Comparison of ENCODE assay signal across 14 cellular contexts in the genomic region with DNA sequence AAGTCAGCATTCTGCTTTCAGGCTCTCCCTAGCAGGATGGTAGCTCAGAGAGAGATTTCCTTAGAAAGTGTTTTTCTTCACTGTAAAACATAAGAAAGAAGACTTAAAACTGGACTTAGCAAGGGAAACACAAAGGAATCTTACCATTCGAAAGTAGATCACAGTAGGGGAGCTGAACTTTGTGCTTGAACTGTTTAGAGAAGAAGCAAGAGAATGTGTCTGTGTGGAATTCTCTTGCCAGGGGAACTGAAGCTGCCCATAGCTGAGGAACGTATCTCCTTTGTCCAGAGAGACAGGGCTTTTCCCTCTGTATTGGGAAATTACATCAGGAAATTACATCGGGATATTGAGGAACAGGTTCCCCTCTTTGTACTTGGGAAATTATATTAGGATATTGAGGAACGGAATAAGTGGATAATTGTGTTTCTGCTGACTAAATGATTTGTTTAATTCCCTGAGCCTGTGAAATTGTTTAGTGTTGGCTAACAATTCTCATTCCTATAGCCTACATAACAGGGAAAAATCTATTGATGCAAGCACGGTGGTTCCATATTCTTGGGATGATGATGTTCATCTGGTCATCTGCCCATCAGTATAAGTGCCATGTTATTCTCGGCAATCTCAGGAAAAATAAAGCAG.
"Had no signal": no experiment of that assay in that cellular context is flagged by ENCODE, and none has a peak within 500 bp of the region (broad histone marks: within the 10 kb centered on the region; RNA-seq: fewer than 3 reads in every experiment).

No MANE protein-coding gene starts in this region.

- H3K27me3 Mint-ChIP-seq: effector memory CD8-positive, alpha-beta T cell; naive thymus-derived CD4-positive, alpha-beta T cell had no signal

- H3K27ac Mint-ChIP-seq: effector memory CD8-positive, alpha-beta T cell had no signal

- H3K36me3 ChIP-seq: adrenal gland had no signal

- H3K4me3 Mint-ChIP-seq: effector memory CD8-positive, alpha-beta T cell; naive thymus-derived CD4-positive, alpha-beta T cell had no signal

- H3K4me1 Mint-ChIP-seq: naive thymus-derived CD4-positive, alpha-beta T cell had no signal

- H3K27ac ChIP-seq: adrenal gland, coronary artery, psoas muscle, suprapubic skin had no signal

- H3K9me3 ChIP-seq: adrenal gland, psoas muscle, suprapubic skin had no signal

- H3K4me1 ChIP-seq: adrenal gland, psoas muscle, suprapubic skin had no signal

- H3K27me3 ChIP-seq: adrenal gland, suprapubic skin had no signal

- ATAC-seq: activated CD4-positive, CD25-positive, alpha-beta regulatory T cell treated with anti-CD3 and anti-CD28 coated beads, Interleukin-2, amount 50 U/mL, for 24 hours; effector memory CD8-positive, alpha-beta T cell; naive thymus-derived CD4-positive, alpha-beta T cell; psoas muscle; sciatic nerve had no signal

- DNase-seq: activated naive CD4-positive, alpha-beta T cell treated with anti-CD3 and anti-CD28 coated beads, Interleukin-2, amount 50 U/mL, for 16 hours; activated T-cell treated with anti-CD3 and anti-CD28 coated beads, Interleukin-2, amount 50 U/mL, for 1 hour; adrenal gland; effector memory CD8-positive, alpha-beta T cell; erythroblast; naive thymus-derived CD4-positive, alpha-beta T cell; occipital lobe; psoas muscle; stimulated activated naive CD4-positive, alpha-beta T cell had no signal

- H3K4me3 ChIP-seq: adrenal gland, coronary artery, lung, psoas muscle, suprapubic skin had no signal

- H3K9me3 Mint-ChIP-seq: effector memory CD8-positive, alpha-beta T cell; naive thymus-derived CD4-positive, alpha-beta T cell had no signal
